In genomic region chr13:110856941-110857835, GRCh38 we compare ENCODE assay signal across 17 cellular contexts. TPM values are rescaled to one million over a fixed set of nuclear protein-coding genes. Genes with fewer than 3 reads are reported as not detected.
DNase-seq lines count a peak whose midpoint lies in the region; ATAC-seq, FAIRE-seq and TF ChIP-seq lines count a peak whose summit lies in the region.
"Had no signal": no experiment of that assay in that cellular context is flagged by ENCODE, and none has a peak within 500 bp of the region (broad histone marks: within the 10 kb centered on the region; RNA-seq: fewer than 3 reads in every experiment).

No MANE protein-coding gene starts in this region.

- FAIRE-seq in pancreas (lab: Jason Lieb, UNC): no peak
- FAIRE-seq: urothelium cell line had no signal

- H3K9me3 ChIP-seq in pancreas: no peaks in the 10 kb centered on the region
- H3K9me3 ChIP-seq: ovary had no signal

- no peaks in the 10 kb centered on the region for H3K27me3 ChIP-seq in pancreas
- H3K27me3 ChIP-seq: ovary had no signal

- peaks cover 2% of the 10 kb centered on the region for H3K27me3 Mint-ChIP-seq in activated T-helper 1 cell treated with anti-CD3 and anti-CD28 coated beads, Interleukin-12 subunit alpha, Interleukin-12 subunit beta, Interleukin-2, Interleukin-4 antibody, amounts not matched to agents 30 ng/mL and 10 ng/mL and 1 ng/mL, durations not matched to agents 14 hours and 24 hours and 36 hours (ENCODE audit: insufficient read depth)

- TF ChIP-seq CTCF in fibroblast of mammary gland (conservative IDR thresholded peaks at IDR 0.05; ENCODE audit: control insufficient read depth, insufficient read depth, low read depth, low read length): no peak
- TF ChIP-seq CTCF in pancreas (IDR thresholded peaks at IDR 0.05): no peak

- H3K4me1 ChIP-seq in pancreas: no peaks in the 10 kb centered on the region

- H3K4me1 Mint-ChIP-seq in activated T-helper 1 cell treated with anti-CD3 and anti-CD28 coated beads, Interleukin-12 subunit alpha, Interleukin-12 subunit beta, Interleukin-2, Interleukin-4 antibody, amounts not matched to agents 30 ng/mL and 10 ng/mL and 1 ng/mL, durations not matched to agents 14 hours and 24 hours and 36 hours (ENCODE audit: low read depth): peaks cover 9% of the 10 kb centered on the region

- peaks cover 3% of the 10 kb centered on the region for H3K36me3 Mint-ChIP-seq in activated T-helper 1 cell treated with anti-CD3 and anti-CD28 coated beads, Interleukin-12 subunit alpha, Interleukin-12 subunit beta, Interleukin-2, Interleukin-4 antibody, amounts not matched to agents 30 ng/mL and 10 ng/mL and 1 ng/mL, durations not matched to agents 14 hours and 24 hours and 36 hours (ENCODE audit: low read depth)

- H3K4me3 ChIP-seq in fibroblast of mammary gland (ENCODE audit: control insufficient read depth, low read depth, low read length) (no peak overlapping the region), pancreas (no peak overlapping the region)
- H3K4me3 ChIP-seq: GM23338, ovary had no signal

- peak; percentile 19 for DNase-seq in fibroblast of mammary gland (ENCODE audit: low read depth)
- no peak for DNase-seq in pancreas
- no peak for DNase-seq in NCI-H524 (lab: John Stamatoyannopoulos, UW)
- no peak for DNase-seq in activated T-helper 1 cell treated with anti-CD3 and anti-CD28 coated beads, Interleukin-12 subunit alpha, Interleukin-12 subunit beta, Interleukin-2, Interleukin-4 antibody, amounts not matched to agents 30 ng/mL and 10 ng/mL and 1 ng/mL, durations not matched to agents 14 hours and 24 hours and 36 hours (ENCODE audit: low spot score)
- no peak for DNase-seq in SKM-1 treated with dmso at 0.1 percent for 144 hours (lab: John Stamatoyannopoulos, UW; ENCODE audit: unreplicated experiment)
- DNase-seq: activated CD4-positive, alpha-beta T cell treated with anti-CD3 and anti-CD28 coated beads, Interleukin-2, amount 50 U/mL, for 48 hours; activated gamma-delta T cell; kidney glomerular epithelial cell; NCI-H1436 treated with DMSO at 0.1 percent for 48 hours; ovary; stimulated activated naive CD4-positive, alpha-beta T cell had no signal

- ATAC-seq in GM18502 (IDR thresholded peaks at IDR 0.05; ENCODE audit: poor library complexity, unreplicated experiment) (peak; percentile 69), GM21515 (IDR thresholded peaks at IDR 0.05; ENCODE audit: unreplicated experiment) (peak; percentile 69), HG03457 (IDR thresholded peaks at IDR 0.05; ENCODE audit: unreplicated experiment) (peak; percentile 74), pancreas (no peak)
- ATAC-seq: GM23338 had no signal

- 84 to 88% methylated on average over 3 of the region's 3 CpGs for WGBS in pancreas, 2 donors

- peaks cover 6% of the 10 kb centered on the region for H3K9me3 Mint-ChIP-seq in activated T-helper 1 cell treated with anti-CD3 and anti-CD28 coated beads, Interleukin-12 subunit alpha, Interleukin-12 subunit beta, Interleukin-2, Interleukin-4 antibody, amounts not matched to agents 30 ng/mL and 10 ng/mL and 1 ng/mL, durations not matched to agents 14 hours and 24 hours and 36 hours

- H3K4me3 Mint-ChIP-seq in activated T-helper 1 cell treated with anti-CD3 and anti-CD28 coated beads, Interleukin-12 subunit alpha, Interleukin-12 subunit beta, Interleukin-2, Interleukin-4 antibody, amounts not matched to agents 30 ng/mL and 10 ng/mL and 1 ng/mL, durations not matched to agents 14 hours and 24 hours and 36 hours: no peak overlapping the region
- H3K4me3 Mint-ChIP-seq: GM23338 had no signal

- no peak overlapping the region for H3K27ac Mint-ChIP-seq in activated T-helper 1 cell treated with anti-CD3 and anti-CD28 coated beads, Interleukin-12 subunit alpha, Interleukin-12 subunit beta, Interleukin-2, Interleukin-4 antibody, amounts not matched to agents 30 ng/mL and 10 ng/mL and 1 ng/mL, durations not matched to agents 14 hours and 24 hours and 36 hours
- H3K27ac Mint-ChIP-seq: GM23338 had no signal

- no peaks in the 10 kb centered on the region for H3K36me3 ChIP-seq in pancreas
- H3K36me3 ChIP-seq: ovary had no signal

- no peak overlapping the region for H3K27ac ChIP-seq in pancreas
- H3K27ac ChIP-seq: KMS-11, ovary had no signal

- intact Hi-C loops in pancreas (cut with DNase I): no loop called here
- intact Hi-C loops in activated T-helper 1 cell treated with anti-CD3 and anti-CD28 coated beads, Interleukin-12 subunit alpha, Interleukin-12 subunit beta, Interleukin-2, Interleukin-4 antibody, amounts not matched to agents 30 ng/mL and 10 ng/mL and 1 ng/mL, durations not matched to agents 14 hours and 24 hours and 36 hours (cut with micrococcal nuclease): no loop called here

RNA-seq across cellular contexts. Expression of gene ANKRD10, which starts 57.7 kb away (rescaled TPM):
- 100 to 1,000 TPM in 1 of 6 donors, 10 to 100 TPM in 5; 37.6 to 122 (median 59.3) TPM for total RNA-seq in pancreas
- 100 to 1,000 TPM in 1 of 2 donors, 10 to 100 TPM in 1; 95.3 to 138 TPM for polyA plus RNA-seq in pancreas
- 163 and 176 TPM in 2 replicates for total RNA-seq in activated T-helper 1 cell treated with anti-CD3 and anti-CD28 coated beads, Interleukin-12 subunit alpha, Interleukin-12 subunit beta, Interleukin-2, Interleukin-4 antibody, amounts not matched to agents 30 ng/mL and 10 ng/mL and 1 ng/mL, durations not matched to agents 14 hours and 24 hours and 36 hours

Comparison
In these comparisons a context has a peak if more than half of its experiments do, and no peak if none do; other contexts are left out.
1. ATAC-seq: peak in GM18502 (single experiment), GM21515 (single experiment) and HG03457 (single experiment); none in pancreas (0 of 4).